Comparison of ENCODE assay signal across 21 cellular contexts in genomic region chr14:98197933-98198332, GRCh38.
DNase-seq lines count a peak whose midpoint lies in the region; ATAC-seq and FAIRE-seq lines count a peak whose summit lies in the region.
"Had no signal": no experiment of that assay in that cellular context is flagged by ENCODE, and none has a peak within 500 bp of the region (broad histone marks: within the 10 kb centered on the region; RNA-seq: fewer than 3 reads in every experiment).

No MANE protein-coding gene starts in this region.

- peaks cover 97% of the 10 kb centered on the region for H3K4me1 Mint-ChIP-seq in activated T-cell treated with anti-CD3 and anti-CD28 coated beads, Interleukin-2, amount 50 U/mL, for 24 hours (ENCODE audit: low read depth)
- peaks cover 96% of the 10 kb centered on the region for H3K4me1 Mint-ChIP-seq in activated T-helper 1 cell treated with anti-CD3 and anti-CD28 coated beads, Interleukin-12 subunit alpha, Interleukin-12 subunit beta, Interleukin-2, Interleukin-4 antibody, amounts not matched to agents 30 ng/mL and 10 ng/mL and 1 ng/mL, durations not matched to agents 14 hours and 24 hours and 36 hours (ENCODE audit: low read depth)
- H3K4me1 Mint-ChIP-seq in naive thymus-derived CD8-positive, alpha-beta T cell = peaks cover 60 to 99% (median 91%) of the 10 kb centered on the region in 4 donors

- H3K27me3 Mint-ChIP-seq in activated T-cell treated with anti-CD3 and anti-CD28 coated beads, Interleukin-2, amount 50 U/mL, for 24 hours = no peaks in the 10 kb centered on the region
- no peaks in the 10 kb centered on the region for H3K27me3 Mint-ChIP-seq in activated T-helper 1 cell treated with anti-CD3 and anti-CD28 coated beads, Interleukin-12 subunit alpha, Interleukin-12 subunit beta, Interleukin-2, Interleukin-4 antibody, amounts not matched to agents 30 ng/mL and 10 ng/mL and 1 ng/mL, durations not matched to agents 14 hours and 24 hours and 36 hours (ENCODE audit: insufficient read depth)
- H3K27me3 Mint-ChIP-seq in naive thymus-derived CD8-positive, alpha-beta T cell = no peaks in the 10 kb centered on the region
- H3K27me3 Mint-ChIP-seq: IgD-negative memory B cell had no signal

- H3K9me3 Mint-ChIP-seq in activated T-cell treated with anti-CD3 and anti-CD28 coated beads, Interleukin-2, amount 50 U/mL, for 24 hours = peaks cover 3% of the 10 kb centered on the region
- peaks cover 3% of the 10 kb centered on the region for H3K9me3 Mint-ChIP-seq in activated T-helper 1 cell treated with anti-CD3 and anti-CD28 coated beads, Interleukin-12 subunit alpha, Interleukin-12 subunit beta, Interleukin-2, Interleukin-4 antibody, amounts not matched to agents 30 ng/mL and 10 ng/mL and 1 ng/mL, durations not matched to agents 14 hours and 24 hours and 36 hours
- H3K9me3 Mint-ChIP-seq in naive thymus-derived CD8-positive, alpha-beta T cell = no peaks in the 10 kb centered on the region

- DNase-seq in activated T-cell treated with anti-CD3 and anti-CD28 coated beads, Interleukin-2, amount 50 U/mL, for 24 hours = no peak
- DNase-seq in activated T-cell treated with anti-CD3 and anti-CD28 coated beads, Interleukin-2, amount 50 U/mL, for 48 hours = no peak
- DNase-seq in activated T-helper 1 cell treated with anti-CD3 and anti-CD28 coated beads, Interleukin-12 subunit alpha, Interleukin-12 subunit beta, Interleukin-2, Interleukin-4 antibody, amounts not matched to agents 30 ng/mL and 10 ng/mL and 1 ng/mL, durations not matched to agents 14 hours and 24 hours and 36 hours (ENCODE audit: low spot score) = no peak
- DNase-seq in naive thymus-derived CD8-positive, alpha-beta T cell = no peak
- DNase-seq in HPDE6-E6E7 (ENCODE audit: extremely low spot score) = no peak
- no peak for DNase-seq in urothelium cell line (ENCODE audit: low spot score)
- DNase-seq: activated CD4-positive, alpha-beta T cell treated with anti-CD3 and anti-CD28 coated beads, Interleukin-2, amount 50 U/mL, for 4 hours; DMS153; esophagus squamous epithelium; GDM1; kidney; lower lobe of right lung; NCI-H1694 treated with DMSO at 0.1 percent for 48 hours; NCI-H774; occipital lobe; PC-9; SHP77 treated with DMSO at 0.1 percent for 48 hours; stimulated activated CD4-positive, alpha-beta T cell treated with anti-CD3 and anti-CD28 coated beads, Interleukin-12 subunit alpha, Interleukin-12 subunit beta, amount 100 ng/mL, for 4 hours had no signal

- ATAC-seq in HG03175 (IDR thresholded peaks at IDR 0.05; ENCODE audit: unreplicated experiment) = peak; percentile 19
- ATAC-seq in naive thymus-derived CD8-positive, alpha-beta T cell = no peak
- ATAC-seq in GM19035 (IDR thresholded peaks at IDR 0.05; ENCODE audit: unreplicated experiment) = no peak

- POLR2A ChIA-PET in naive thymus-derived CD8-positive, alpha-beta T cell (lab: Charles Lee) = interaction anchor here (0.8 to 23.8 kb wide), 8 partner anchors 9 to 1070 kb away, joined by 3 to 343 read pairs (median 4); partner anchors contain the start of gene BCL11B

- H3K36me3 Mint-ChIP-seq in activated T-cell treated with anti-CD3 and anti-CD28 coated beads, Interleukin-2, amount 50 U/mL, for 24 hours (ENCODE audit: low read depth) = peaks cover 10% of the 10 kb centered on the region
- peaks cover 8% of the 10 kb centered on the region for H3K36me3 Mint-ChIP-seq in activated T-helper 1 cell treated with anti-CD3 and anti-CD28 coated beads, Interleukin-12 subunit alpha, Interleukin-12 subunit beta, Interleukin-2, Interleukin-4 antibody, amounts not matched to agents 30 ng/mL and 10 ng/mL and 1 ng/mL, durations not matched to agents 14 hours and 24 hours and 36 hours (ENCODE audit: low read depth)
- no peaks in the 10 kb centered on the region for H3K36me3 Mint-ChIP-seq in naive thymus-derived CD8-positive, alpha-beta T cell
- H3K36me3 Mint-ChIP-seq: IgD-negative memory B cell had no signal

- peak overlapping the region; percentile 83 for H3K27ac Mint-ChIP-seq in activated T-cell treated with anti-CD3 and anti-CD28 coated beads, Interleukin-2, amount 50 U/mL, for 24 hours
- H3K27ac Mint-ChIP-seq in activated T-helper 1 cell treated with anti-CD3 and anti-CD28 coated beads, Interleukin-12 subunit alpha, Interleukin-12 subunit beta, Interleukin-2, Interleukin-4 antibody, amounts not matched to agents 30 ng/mL and 10 ng/mL and 1 ng/mL, durations not matched to agents 14 hours and 24 hours and 36 hours = peak overlapping the region; percentile 56
- peak overlapping the region; percentile 70 to 100 (median 96) for H3K27ac Mint-ChIP-seq in naive thymus-derived CD8-positive, alpha-beta T cell
- H3K27ac Mint-ChIP-seq: IgD-negative memory B cell had no signal

- intact Hi-C loops in activated T-helper 1 cell treated with anti-CD3 and anti-CD28 coated beads, Interleukin-12 subunit alpha, Interleukin-12 subunit beta, Interleukin-2, Interleukin-4 antibody, amounts not matched to agents 30 ng/mL and 10 ng/mL and 1 ng/mL, durations not matched to agents 14 hours and 24 hours and 36 hours (cut with micrococcal nuclease) = loop anchor here (1.0 to 2.0 kb wide), 2 partner anchors 9 to 29 kb away; no protein-coding TSS in a partner anchor

- peak overlapping the region; percentile 21 for H3K4me3 Mint-ChIP-seq in activated T-cell treated with anti-CD3 and anti-CD28 coated beads, Interleukin-2, amount 50 U/mL, for 24 hours
- peak overlapping the region; percentile 27 for H3K4me3 Mint-ChIP-seq in activated T-helper 1 cell treated with anti-CD3 and anti-CD28 coated beads, Interleukin-12 subunit alpha, Interleukin-12 subunit beta, Interleukin-2, Interleukin-4 antibody, amounts not matched to agents 30 ng/mL and 10 ng/mL and 1 ng/mL, durations not matched to agents 14 hours and 24 hours and 36 hours
- peak overlapping the region in 9 of 10 donors; percentile 42 to 87 (median 70) for H3K4me3 Mint-ChIP-seq in naive thymus-derived CD8-positive, alpha-beta T cell
- H3K4me3 Mint-ChIP-seq: IgD-negative memory B cell had no signal

- no peak for FAIRE-seq in urothelium cell line (lab: Jason Lieb, UNC)
- FAIRE-seq: kidney had no signal
